Comparison of ENCODE assay signal across 8 cellular contexts in genomic region chr5:191036-191948, GRCh38. TPM values are rescaled to one million over a fixed set of nuclear protein-coding genes. Genes with fewer than 3 reads are reported as not detected.
DNase-seq lines count a peak whose midpoint lies in the region; ATAC-seq and TF ChIP-seq lines count a peak whose summit lies in the region.

Gene LRRC14B, plus strand, starts transcription at chr5:191495. Its CDS starts 44 bp downstream, at chr5:191539.

- ATAC-seq in GM19328 (IDR thresholded peaks at IDR 0.05; ENCODE audit: unreplicated experiment) (peak; percentile 48), HG03432 (IDR thresholded peaks at IDR 0.05; ENCODE audit: unreplicated experiment) (peak; percentile 48)

- no peaks in the 10 kb centered on the region for H3K36me3 ChIP-seq in parathyroid adenoma (ENCODE audit: control insufficient read depth, insufficient read depth, low read length)

- DNase-seq in cerebellum (ENCODE audit: low spot score) (peak; percentile 74), epidermal melanocyte (ENCODE audit: insufficient read length, low spot score) (no peak), HuH-7.5 (ENCODE audit: low spot score) (no peak), foreskin melanocyte (no peak), T1000 (lab: John Stamatoyannopoulos, UW) (no peak)

- no peak within 1 kb of the TSS for H3K4me3 ChIP-seq in parathyroid adenoma (ENCODE audit: low read depth, low read length)

- no peaks in the 10 kb centered on the region for H3K9me3 ChIP-seq in parathyroid adenoma (ENCODE audit: control insufficient read depth, low read length)

- peaks cover 16% of the 10 kb centered on the region for H3K4me1 ChIP-seq in parathyroid adenoma

- no peak within 1 kb of the TSS for H3K27ac ChIP-seq in parathyroid adenoma

- TF ChIP-seq CTCF in parathyroid adenoma (IDR thresholded peaks at IDR 0.05), result no peak

- no peaks in the 10 kb centered on the region for H3K79me2 ChIP-seq in parathyroid adenoma

- no peak within 1 kb of the TSS for H3K4me2 ChIP-seq in parathyroid adenoma (ENCODE audit: low read length)

- no peaks in the 10 kb centered on the region for H3K27me3 ChIP-seq in parathyroid adenoma (ENCODE audit: control insufficient read depth, insufficient read depth, low read length)

- no peak within 1 kb of the TSS for H3K9ac ChIP-seq in parathyroid adenoma

- H2AFZ ChIP-seq in parathyroid adenoma, result peak within 1 kb of the TSS; percentile 83

RNA-seq across cellular contexts. Expression of gene LRRC14B, which starts in this region (rescaled TPM):
- total RNA-seq in cerebellum, result 0.36 TPM

Comparison
In these comparisons a context has a peak if more than half of its experiments do, and no peak if none do; other contexts are left out.
1. Peak in DNase-seq in cerebellum; RNA of the gene not detected or under 1 TPM.